In the genomic region with DNA sequence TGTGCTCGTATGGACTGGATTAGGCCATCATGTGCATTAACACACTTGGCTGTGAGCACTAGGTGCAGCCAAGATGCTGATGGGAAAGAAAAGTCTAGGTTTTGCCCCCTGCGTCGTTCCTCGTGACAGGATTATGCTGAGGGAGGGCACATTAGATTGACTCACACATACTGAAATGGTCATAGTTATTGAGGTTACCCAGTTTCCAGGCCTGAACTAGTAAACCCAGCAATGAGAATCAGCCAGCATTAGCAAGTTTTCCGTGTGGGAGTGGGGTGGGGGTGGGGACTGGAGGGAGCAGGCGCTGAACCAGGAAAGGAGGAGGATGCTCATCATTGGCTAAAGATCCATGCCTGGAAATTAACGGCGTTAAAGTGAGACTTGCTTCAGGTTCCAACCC, we compare ENCODE assay signal across 10 cellular contexts.
A peak's percentile ranks its signal among the peaks of the same experiment; 100 is the strongest.
DNase-seq lines count a peak whose midpoint lies in the region; ATAC-seq and TF ChIP-seq lines count a peak whose summit lies in the region.
"Had no signal": no experiment of that assay in that cellular context is flagged by ENCODE, and none has a peak within 500 bp of the region (broad histone marks: within the 10 kb centered on the region; RNA-seq: fewer than 3 reads in every experiment).

No MANE protein-coding gene starts in this region.

- peak overlapping the region; percentile 95 for H3K27ac ChIP-seq in VCaP
- H3K27ac ChIP-seq in gastroesophageal sphincter = peak overlapping the region; percentile 85 to 98 (median 95)

- no peak for TF ChIP-seq CTCF in CD14-positive monocyte (IDR thresholded peaks at IDR 0.05)
- TF ChIP-seq CTCF in VCaP (conservative IDR thresholded peaks at IDR 0.05) = no peak
- no peak for TF ChIP-seq CTCF in gastroesophageal sphincter (IDR thresholded peaks at IDR 0.05)
- TF ChIP-seq CTCF in progenitor cell of endocrine pancreas (IDR thresholded peaks at IDR 0.05; ENCODE audit: unreplicated experiment) = no peak

- no peaks in the 10 kb centered on the region for H3K36me3 ChIP-seq in gastroesophageal sphincter

- TF ChIP-seq EP300 in gastroesophageal sphincter (IDR thresholded peaks at IDR 0.05) = no peak

- H3K4me3 ChIP-seq in gastroesophageal sphincter = peak overlapping the region; percentile 30 to 51

- H3K9me3 Mint-ChIP-seq in CD14-positive monocyte = no peaks in the 10 kb centered on the region
- H3K9me3 Mint-ChIP-seq in progenitor cell of endocrine pancreas (ENCODE audit: low read depth) = no peaks in the 10 kb centered on the region

- H3K4me1 ChIP-seq in gastroesophageal sphincter = peaks cover 6 to 73% (median 31%) of the 10 kb centered on the region in 3 donors

- ATAC-seq in gastroesophageal sphincter = no peak
- ATAC-seq in GM18870 (IDR thresholded peaks at IDR 0.05; ENCODE audit: unreplicated experiment) = no peak
- ATAC-seq: T-helper 17 cell had no signal

- H3K4me1 Mint-ChIP-seq in CD14-positive monocyte = peaks cover 97% of the 10 kb centered on the region
- H3K4me1 Mint-ChIP-seq in progenitor cell of endocrine pancreas (ENCODE audit: low read depth) = peaks cover 5% of the 10 kb centered on the region

- H3K27me3 Mint-ChIP-seq in CD14-positive monocyte (ENCODE audit: low read depth in 3 of 3) (peaks cover 0 to 2% (median 0%) of the 10 kb centered on the region in 3 donors), progenitor cell of endocrine pancreas (peaks cover 67% of the 10 kb centered on the region)

- no peaks in the 10 kb centered on the region for H3K27me3 ChIP-seq in gastroesophageal sphincter

- no peak for TF ChIP-seq POLR2A in gastroesophageal sphincter (IDR thresholded peaks at IDR 0.05)

- DNase-seq in CD14-positive monocyte (ENCODE audit: low spot score) = peak; percentile 55
- DNase-seq in progenitor cell of endocrine pancreas (ENCODE audit: low spot score, unreplicated experiment) = no peak
- no peak for DNase-seq in retina
- DNase-seq in activated T-cell treated with anti-CD3 and anti-CD28 coated beads for 4 hours = no peak
- DNase-seq in effector CD4-positive, alpha-beta T cell = no peak
- DNase-seq: central memory CD4-positive, alpha-beta T cell; T-helper 17 cell had no signal

- peak overlapping the region; percentile 98 to 100 (median 99) for H3K27ac Mint-ChIP-seq in CD14-positive monocyte
- no peak overlapping the region for H3K27ac Mint-ChIP-seq in progenitor cell of endocrine pancreas
- H3K27ac Mint-ChIP-seq: T-helper 17 cell had no signal

- intact Hi-C loops in CD14-positive monocyte (cut with micrococcal nuclease) = loop anchor here (5.0 to 10.0 kb wide), 5 partner anchors 35 to 512 kb away; no protein-coding TSS in a partner anchor

- H3K9me3 ChIP-seq in gastroesophageal sphincter = no peaks in the 10 kb centered on the region

- peaks cover 13 to 14% of the 10 kb centered on the region in 2 donors for H3K36me3 Mint-ChIP-seq in CD14-positive monocyte
- H3K36me3 Mint-ChIP-seq in progenitor cell of endocrine pancreas (ENCODE audit: insufficient read depth) = no peaks in the 10 kb centered on the region

- 0 to 24% methylated on average over 2 to 3 of the region's 8 CpGs for WGBS in gastroesophageal sphincter (ENCODE audit: low coverage in 1 of 2), 2 donors

- H3K4me3 Mint-ChIP-seq in CD14-positive monocyte (peak overlapping the region; percentile 83 to 88), progenitor cell of endocrine pancreas (ENCODE audit: low read depth) (peak overlapping the region; percentile 75)
- H3K4me3 Mint-ChIP-seq: T-helper 17 cell had no signal
